ENCODE assay signal across 25 cellular contexts in genomic region chr16:80085606-80086005, GRCh38.
"Had no signal": no experiment of that assay in that cellular context is flagged by ENCODE, and none has a peak within 500 bp of the region (broad histone marks: within the 10 kb centered on the region; RNA-seq: fewer than 3 reads in every experiment).

No MANE protein-coding gene starts in this region.

- FAIRE-seq: astrocyte had no signal

- H3K27me3 Mint-ChIP-seq: activated CD8-positive, alpha-beta memory T cell treated with anti-CD3 and anti-CD28 coated beads, Interleukin-2, amount 10 ng/mL, durations not matched to agents 7 days and 5 days; activated T-cell treated with anti-CD3 and anti-CD28 coated beads, Interleukin-2, amount 50 U/mL, for 24 hours had no signal

- H3K4me1 Mint-ChIP-seq: activated CD4-positive, alpha-beta T cell treated with anti-CD3 and anti-CD28 coated beads, Interleukin-2, amount 10 ng/mL, durations not matched to agents 24 days and 14 days; activated CD8-positive, alpha-beta memory T cell treated with anti-CD3 and anti-CD28 coated beads, Interleukin-2, amount 10 ng/mL, durations not matched to agents 7 days and 5 days; activated naive CD8-positive, alpha-beta T cell treated with anti-CD3 and anti-CD28 coated beads, Interleukin-2, amount 50 U/mL, for 24 hours; T-helper 17 cell had no signal

- H3K9me3 Mint-ChIP-seq: activated CD4-positive, alpha-beta T cell treated with anti-CD3 and anti-CD28 coated beads, Interleukin-2, amount 10 ng/mL, durations not matched to agents 24 days and 14 days; activated naive CD4-positive, alpha-beta T cell treated with anti-CD3 and anti-CD28 coated beads, Interleukin-2, amount 50 U/mL, for 72 hours; activated naive CD8-positive, alpha-beta T cell treated with anti-CD3 and anti-CD28 coated beads, Interleukin-2, amount 50 U/mL, for 24 hours; activated T-cell treated with anti-CD3 and anti-CD28 coated beads, Interleukin-2, amount 50 U/mL, for 24 hours; WTC11 had no signal

- H3K36me3 ChIP-seq: cardiac muscle cell had no signal

- H3K27ac ChIP-seq: cardiac muscle cell had no signal

- H3K4me3 Mint-ChIP-seq: activated CD4-positive, alpha-beta T cell treated with anti-CD3 and anti-CD28 coated beads, Interleukin-2, amount 10 ng/mL, durations not matched to agents 24 days and 14 days; activated CD8-positive, alpha-beta memory T cell treated with anti-CD3 and anti-CD28 coated beads, Interleukin-2, amount 10 ng/mL, durations not matched to agents 7 days and 5 days; activated naive CD8-positive, alpha-beta T cell treated with anti-CD3 and anti-CD28 coated beads, Interleukin-2, amount 50 U/mL, for 24 hours; activated T-cell treated with anti-CD3 and anti-CD28 coated beads, Interleukin-2, amount 50 U/mL, for 24 hours; brain; T-helper 17 cell; WTC11 had no signal

- H3K4me3 ChIP-seq: cardiac muscle cell had no signal

- ATAC-seq: activated CD8-positive, alpha-beta memory T cell treated with anti-CD3 and anti-CD28 coated beads, Interleukin-2, amount 10 ng/mL, durations not matched to agents 7 days and 5 days; activated naive CD4-positive, alpha-beta T cell treated with anti-CD3 and anti-CD28 coated beads, Interleukin-2, amount 50 U/mL, for 72 hours; activated naive CD8-positive, alpha-beta T cell treated with anti-CD3 and anti-CD28 coated beads, Interleukin-2, amount 50 U/mL, for 24 hours; T-helper 17 cell; WTC11 had no signal

- DNase-seq: activated CD4-positive, alpha-beta T cell treated with anti-CD3 and anti-CD28 coated beads for 1 hour; activated CD4-positive, alpha-beta T cell treated with anti-CD3 and anti-CD28 coated beads, Interleukin-2, amount 10 ng/mL, durations not matched to agents 24 days and 14 days; activated CD4-positive, alpha-beta T cell treated with anti-CD3 and anti-CD28 coated beads, Interleukin-2, amount 50 U/mL, for 48 hours; activated CD8-positive, alpha-beta memory T cell treated with anti-CD3 and anti-CD28 coated beads, Interleukin-2, amount 10 ng/mL, durations not matched to agents 7 days and 5 days; activated effector memory CD4-positive, alpha-beta T cell treated with anti-CD3 and anti-CD28 coated beads, Interleukin-2, amount 50 U/mL, for 16 hours; activated naive CD4-positive, alpha-beta T cell treated with Interleukin-2 at 50 U/mL for 16 hours; activated naive CD8-positive, alpha-beta T cell treated with anti-CD3 and anti-CD28 coated beads, Interleukin-2, amount 50 U/mL, for 24 hours; activated T-cell treated with anti-CD3 and anti-CD28 coated beads, Interleukin-2, amount 50 U/mL, for 24 hours; amniotic stem cell; MM.1S; NCI-H1105; NCI-H1436; NCI-H1694 treated with DMSO at 0.1 percent for 48 hours; NCI-H2081 treated with DMSO at 0.1 percent for 48 hours; NCI-H2171 treated with DMSO at 0.1 percent for 48 hours; NCI-H226; NCI-H526; SIG-M5; T-helper 17 cell; T-helper 9 cell had no signal

- H3K36me3 Mint-ChIP-seq: activated CD8-positive, alpha-beta memory T cell treated with anti-CD3 and anti-CD28 coated beads, Interleukin-2, amount 10 ng/mL, durations not matched to agents 7 days and 5 days; activated naive CD4-positive, alpha-beta T cell treated with anti-CD3 and anti-CD28 coated beads, Interleukin-2, amount 50 U/mL, for 72 hours; brain; WTC11 had no signal
